Comparison of ENCODE assay signal across 27 cellular contexts in genomic region chr4:168522371-168522770, GRCh38. TPM values are rescaled to one million over a fixed set of nuclear protein-coding genes. Genes with fewer than 3 reads are reported as not detected.
DNase-seq lines count a peak whose midpoint lies in the region; ATAC-seq, FAIRE-seq and TF ChIP-seq lines count a peak whose summit lies in the region.
"Had no signal": no experiment of that assay in that cellular context is flagged by ENCODE, and none has a peak within 500 bp of the region (broad histone marks: within the 10 kb centered on the region; RNA-seq: fewer than 3 reads in every experiment).

No MANE protein-coding gene starts in this region.

- TF ChIP-seq CTCF in A549 (IDR thresholded peaks at IDR 0.05) (no peak), kidney epithelial cell (IDR thresholded peaks at IDR 0.05; ENCODE audit: insufficient read depth, low read length, poor library complexity, severe bottlenecking) (no peak)

- TF ChIP-seq POLR2A in A549 (IDR thresholded peaks at IDR 0.05; ENCODE audit: low read length), result no peak

- H3K9me3 ChIP-seq in A549 (no peaks in the 10 kb centered on the region; the same call in 2 of the 3 replicates), SJCRH30 (replicated peaks) (no peaks in the 10 kb centered on the region)
- H3K9me3 ChIP-seq: left lung, neutrophil, upper lobe of right lung had no signal

- ATAC-seq in A549 (no peak), GM21423 (IDR thresholded peaks at IDR 0.05; ENCODE audit: unreplicated experiment) (no peak), GM21515 (IDR thresholded peaks at IDR 0.05; ENCODE audit: unreplicated experiment) (no peak)
- ATAC-seq: activated naive CD8-positive, alpha-beta T cell treated with anti-CD3 and anti-CD28 coated beads, Interleukin-2, amount 50 U/mL, for 24 hours; activated T-cell treated with anti-CD3 and anti-CD28 coated beads, Interleukin-2, amount 50 U/mL, for 72 hours; K562; left lung; stimulated activated effector memory CD8-positive, alpha-beta T cell treated with anti-CD3 and anti-CD28 coated beads, Interleukin-12 subunit alpha, Interleukin-12 subunit beta, amount 100 ng/mL, for 72 hours; upper lobe of right lung had no signal

- H3K36me3 ChIP-seq in SJCRH30, result no peaks in the 10 kb centered on the region
- H3K36me3 ChIP-seq in kidney epithelial cell (ENCODE audit: control insufficient read depth, insufficient read depth, low read length), result no peaks in the 10 kb centered on the region
- H3K36me3 ChIP-seq: left lung, MG63, neutrophil, upper lobe of right lung had no signal

- H3K4me1 ChIP-seq in A549, result peaks cover 42% of the 10 kb centered on the region
- peaks cover 35% of the 10 kb centered on the region for H3K4me1 ChIP-seq in SJCRH30
- H3K4me1 ChIP-seq: left lung, upper lobe of right lung had no signal

- H3K27me3 ChIP-seq in SJCRH30 (no peaks in the 10 kb centered on the region), kidney epithelial cell (ENCODE audit: control insufficient read depth, insufficient read depth, low read length) (no peaks in the 10 kb centered on the region)
- H3K27me3 ChIP-seq: left lung, MG63, neutrophil, upper lobe of right lung had no signal

- H3K4me3 ChIP-seq in A549, result no peak overlapping the region
- no peak overlapping the region for H3K4me3 ChIP-seq in SJCRH30
- no peak overlapping the region for H3K4me3 ChIP-seq in kidney epithelial cell (ENCODE audit: low read depth, low read length)
- H3K4me3 ChIP-seq: K562, left lung, MG63, upper lobe of right lung had no signal

- DNase-seq in A549 (ENCODE audit: low read depth in 1 of 2, low spot score in 1 of 2), result no peak
- DNase-seq in COLO829 (ENCODE audit: low spot score), result peak; percentile 28
- DNase-seq in SJCRH30, result peak in 1 of 2 experiments; percentile 29
- DNase-seq in kidney epithelial cell (ENCODE audit: low read depth), result peak; percentile 7
- no peak for DNase-seq in AML-193 (lab: John Stamatoyannopoulos, UW)
- DNase-seq in NCI-H524 treated with DMSO at 0.1 percent for 48 hours (lab: John Stamatoyannopoulos, UW), result no peak
- DNase-seq: activated CD4-positive, alpha-beta memory T cell treated with anti-CD3 and anti-CD28 coated beads for 36 hours; activated CD4-positive, alpha-beta T cell treated with anti-CD3 and anti-CD28 coated beads for 1 hour; activated naive CD4-positive, alpha-beta T cell; activated naive CD8-positive, alpha-beta T cell treated with anti-CD3 and anti-CD28 coated beads, Interleukin-2, amount 50 U/mL, for 24 hours; activated T-cell treated with anti-CD3 and anti-CD28 coated beads, Interleukin-2, amount 50 U/mL, for 72 hours; Calu3; DND-41; left lung; MG63; naive B cell; NCI-H1930; NCI-H526; NK-92 treated with Interleukin-12 subunit alpha and Interleukin-12 subunit beta, amount 100 ng/mL, for 24 hours; substantia nigra; upper lobe of right lung had no signal

- peak overlapping the region in 1 of 2 experiments; percentile 30; a peak in 2 of 6 replicates for H3K27ac ChIP-seq in A549
- H3K27ac ChIP-seq in SJCRH30, result peak overlapping the region; percentile 41; the same call in 1 of the 2 replicates
- H3K27ac ChIP-seq: left lung, neutrophil, upper lobe of right lung had no signal

- peak overlapping the region; percentile 43; the same call in 2 of the 3 replicates for H3K4me2 ChIP-seq in A549

- POLR2A ChIA-PET in A549 (lab: Yijun Ruan, JAX), result interaction anchor here (1.1 kb wide), 1 partner anchor 43 kb away, joined by 4 read pairs; the partner anchor contains the start of gene DDX60L

- CTCF ChIA-PET in A549 (lab: Yijun Ruan, JAX), result no interaction called here

- FAIRE-seq in A549 (lab: Jason Lieb, UNC), result no peak
- FAIRE-seq: H1, K562 had no signal

- TF ChIP-seq RAD21 in A549 (conservative IDR thresholded peaks at IDR 0.05 in 1 of 2, IDR thresholded peaks at IDR 0.05 in 1 of 2), result no peak

- no peak for TF ChIP-seq EP300 in A549 (IDR thresholded peaks at IDR 0.05)

- 73% methylated on average over 2 of the region's 2 CpGs for WGBS in A549 (ENCODE audit: missing lambda C conversion rate)

TF ChIP-seq in A549, 52 proteins besides CTCF, POLR2A, EP300 and RAD21:
- no peak for TF ChIP-seq JUN (IDR thresholded peaks at IDR 0.05)
- TF ChIP-seq FOSL2 (IDR thresholded peaks at IDR 0.05), result no peak
- no peak for TF ChIP-seq FOSL2 (CRISPR knock-in tag; IDR thresholded peaks at IDR 0.05)
- TF ChIP-seq JUNB (IDR thresholded peaks at IDR 0.05), result no peak
- no peak for TF ChIP-seq CHD2 (IDR thresholded peaks at IDR 0.05; ENCODE audit: low read length, partially characterized antibody)
- no peak for TF ChIP-seq FOSB (CRISPR knock-in tag; IDR thresholded peaks at IDR 0.05)
- TF ChIP-seq HDAC2 (IDR thresholded peaks at IDR 0.05), result no peak
- no peak for TF ChIP-seq TP53 (CRISPR knock-in tag; IDR thresholded peaks at IDR 0.05)
- no peak for TF ChIP-seq CHD4 (IDR thresholded peaks at IDR 0.05; ENCODE audit: borderline replicate concordance)
- no peak for TF ChIP-seq RFX5 (IDR thresholded peaks at IDR 0.05)
- TF ChIP-seq REST (IDR thresholded peaks at IDR 0.05), result no peak
- no peak for TF ChIP-seq NR3C1 (IDR thresholded peaks at IDR 0.05)

RNA-seq across cellular contexts. Expression of gene PALLD, which starts 25.5 kb away (rescaled TPM):
- 88.8 and 99.3 TPM in 2 replicates for polyA plus RNA-seq in A549 (2011; rRNA removed)
- 46.5 and 60.1 TPM in 2 replicates for polyA plus RNA-seq in A549 (2012; cell fraction: cytosol; rRNA removed)
- 58.7 and 75.0 TPM in 2 replicates for polyA plus RNA-seq in A549 (2012; cell fraction: nucleus; rRNA removed)
- 113 to 134 TPM (median 123 TPM) in 3 replicates for polyA plus RNA-seq in A549 (2017; fragmentation: RNase III; extraction: RNeasy Plus Mini Kit Qiagen cat#74134 plus additional on column Dnase treatment)
- polyA minus RNA-seq in A549 (2011; rRNA and poly(A)+ RNA removed), result 94.3 and 135 TPM in 2 replicates
- total RNA-seq in SJCRH30 (2014; rRNA removed; shearing (Covaris generic)), result 47.3 TPM in 2 replicates
- total RNA-seq in kidney epithelial cell, result 77.4 and 96.4 TPM in 2 replicates

RNA-seq across cellular contexts. Expression of gene DDX60L, which starts 42.1 kb away (rescaled TPM):
- polyA plus RNA-seq in A549 (2011; rRNA removed), result 15.4 and 20.5 TPM in 2 replicates
- polyA plus RNA-seq in A549 (2012; cell fraction: cytosol; rRNA removed), result 3.8 and 4.5 TPM in 2 replicates
- 3.9 and 8.1 TPM in 2 replicates for polyA plus RNA-seq in A549 (2012; cell fraction: nucleus; rRNA removed)
- 11.1 to 12.2 TPM (median 12.0 TPM) in 3 replicates for polyA plus RNA-seq in A549 (2017; fragmentation: RNase III; extraction: RNeasy Plus Mini Kit Qiagen cat#74134 plus additional on column Dnase treatment)
- polyA minus RNA-seq in A549 (2011; rRNA and poly(A)+ RNA removed), result 13.0 and 23.2 TPM in 2 replicates
- total RNA-seq in SJCRH30 (2014; rRNA removed; shearing (Covaris generic)), result 3.0 and 3.2 TPM in 2 replicates
- 9.7 and 11.8 TPM in 2 replicates for total RNA-seq in kidney epithelial cell

Comparison
In these comparisons a context has a peak if more than half of its experiments do, and no peak if none do; other contexts are left out.
1. DNase-seq: peak in COLO829 (single experiment) and kidney epithelial cell (single experiment); none in A549 (0 of 2), AML-193 (0 of 2) and NCI-H524 treated with DMSO at 0.1 percent for 48 hours (single experiment).